7 cellular contexts compared by ENCODE assay signal in genomic region chrX:113212052-113212451, GRCh38.
"Had no signal": no experiment of that assay in that cellular context is flagged by ENCODE, and none has a peak within 500 bp of the region (broad histone marks: within the 10 kb centered on the region; RNA-seq: fewer than 3 reads in every experiment).

No MANE protein-coding gene starts in this region.

- ATAC-seq: GM12878 had no signal

- DNase-seq: GDM1, GF-D8 had no signal

- H3K4me3 ChIP-seq: GM12878 had no signal

- FAIRE-seq: G401.6, GM12878, GM12891, GM18507, GM19239 had no signal
